ENCODE assay signal across 9 cellular contexts in the genomic region with DNA sequence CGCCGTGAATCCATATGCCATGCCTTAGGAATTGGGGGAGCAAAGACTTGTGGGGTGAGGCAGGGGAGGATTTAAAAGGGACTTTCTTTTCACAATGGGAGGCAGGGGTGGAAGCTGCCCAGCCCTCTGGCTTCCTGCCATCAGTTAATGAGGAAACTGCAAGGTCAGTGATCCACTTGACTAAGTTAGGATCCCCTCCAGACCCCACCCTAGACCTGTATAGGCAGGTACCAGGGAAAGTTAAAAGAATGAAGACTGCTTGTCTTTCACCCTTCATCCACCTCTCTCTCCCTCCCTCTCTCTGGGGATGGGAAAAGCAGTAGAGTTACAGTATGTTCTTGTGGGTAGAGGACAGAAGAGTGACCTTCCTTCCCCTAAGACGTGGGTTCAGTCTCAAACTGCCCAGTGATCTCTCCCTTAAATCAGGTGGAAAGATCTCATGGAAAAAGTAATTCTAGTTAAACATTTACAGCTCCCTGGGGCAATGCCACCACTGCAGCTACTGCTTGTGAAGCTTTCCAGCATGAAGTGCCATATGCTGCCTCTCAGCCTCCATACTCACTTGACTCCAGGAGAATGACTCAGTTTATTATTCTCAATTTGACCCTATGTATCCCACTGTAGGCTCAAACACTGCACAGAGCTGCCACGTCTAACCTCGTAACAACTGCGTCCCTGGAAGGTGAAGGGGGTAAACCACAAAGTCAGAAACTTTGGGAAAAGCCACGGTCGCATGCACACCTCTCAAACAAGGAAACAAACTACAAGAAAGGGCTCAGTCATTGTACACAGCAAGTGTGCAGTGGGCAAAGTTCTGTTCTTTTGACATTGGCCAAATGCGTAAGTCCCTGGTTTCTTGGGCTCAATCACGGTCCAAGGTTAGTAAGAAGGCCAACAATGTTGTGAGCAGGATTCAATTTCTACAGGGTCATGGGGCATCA. TPM values are rescaled to one million over a fixed set of nuclear protein-coding genes. Genes with fewer than 3 reads are reported as not detected.
DNase-seq lines count a peak whose midpoint lies in the region; FAIRE-seq and TF ChIP-seq lines count a peak whose summit lies in the region.
"Had no signal": no experiment of that assay in that cellular context is flagged by ENCODE, and none has a peak within 500 bp of the region (broad histone marks: within the 10 kb centered on the region; RNA-seq: fewer than 3 reads in every experiment).

No MANE protein-coding gene starts in this region.

- peak overlapping the region; percentile 90 to 97 for H3K27ac ChIP-seq in kidney (ENCODE audit: low read depth in 2 of 2, low read length in 2 of 2)
- no peak overlapping the region for H3K27ac ChIP-seq in subcutaneous abdominal adipose tissue (ENCODE audit: low read depth, low read length)

- no peak overlapping the region for H3K27ac Mint-ChIP-seq in activated CD4-positive, alpha-beta T cell treated with anti-CD3 and anti-CD28 coated beads, Interleukin-2, amount 10 ng/mL, durations not matched to agents 24 days and 14 days
- H3K27ac Mint-ChIP-seq in activated naive CD8-positive, alpha-beta T cell treated with anti-CD3 and anti-CD28 coated beads for 36 hours, result no peak overlapping the region

- no peak for FAIRE-seq in kidney (lab: Jason Lieb, UNC)
- FAIRE-seq: islet of Langerhans had no signal

- in situ Hi-C loops in GM13977 (cut with MboI; ENCODE audit: low pct_unique_long_range_greater_than_20kb, low sequenced_read_pairs, unreplicated experiment), result no loop called here

- intact Hi-C loops in activated CD4-positive, alpha-beta T cell treated with anti-CD3 and anti-CD28 coated beads, Interleukin-2, amount 10 ng/mL, durations not matched to agents 24 days and 14 days (cut with micrococcal nuclease), result loop anchor here (1.0 kb wide), 1 partner anchor 27 kb away; a partner anchor contains a TSS
- intact Hi-C loops in kidney (cut with DNase I), result no loop called here

- no peaks in the 10 kb centered on the region for H3K36me3 ChIP-seq in kidney (ENCODE audit: control insufficient read depth in 1 of 2, insufficient read depth in 2 of 2, low read length in 2 of 2)
- peaks cover 0 to 12% (median 3%) of the 10 kb centered on the region in 5 donors for H3K36me3 ChIP-seq in subcutaneous abdominal adipose tissue (ENCODE audit: control insufficient read depth in 5 of 5, insufficient read depth in 5 of 5, low read length in 5 of 5)

- peaks cover 16% of the 10 kb centered on the region for H3K4me1 Mint-ChIP-seq in activated CD4-positive, alpha-beta T cell treated with anti-CD3 and anti-CD28 coated beads, Interleukin-2, amount 10 ng/mL, durations not matched to agents 24 days and 14 days
- peaks cover 10% of the 10 kb centered on the region for H3K4me1 Mint-ChIP-seq in activated naive CD8-positive, alpha-beta T cell treated with anti-CD3 and anti-CD28 coated beads for 36 hours

- H3K9me3 ChIP-seq in kidney (ENCODE audit: control insufficient read depth in 1 of 2, low read length in 2 of 2) (no peaks in the 10 kb centered on the region), subcutaneous abdominal adipose tissue (ENCODE audit: control insufficient read depth in 5 of 5, low read length in 5 of 5) (no peaks in the 10 kb centered on the region)

- no peak for DNase-seq in activated CD4-positive, alpha-beta T cell treated with anti-CD3 and anti-CD28 coated beads, Interleukin-2, amount 10 ng/mL, durations not matched to agents 24 days and 14 days
- DNase-seq in activated CD4-positive, alpha-beta T cell treated with anti-CD3 and anti-CD28 coated beads for 48 hours, result no peak
- DNase-seq in activated naive CD8-positive, alpha-beta T cell treated with anti-CD3 and anti-CD28 coated beads for 36 hours, result no peak
- no peak for DNase-seq in kidney
- no peak for DNase-seq in GM13977 (ENCODE audit: low spot score)
- no peak for DNase-seq in GM03348 (ENCODE audit: low spot score)
- no peak for DNase-seq in NCI-H2107 treated with DMSO at 0.1 percent for 48 hours (lab: John Stamatoyannopoulos, UW; ENCODE audit: unreplicated experiment)

- H3K27me3 Mint-ChIP-seq in activated CD4-positive, alpha-beta T cell treated with anti-CD3 and anti-CD28 coated beads, Interleukin-2, amount 10 ng/mL, durations not matched to agents 24 days and 14 days, result peaks cover 12% of the 10 kb centered on the region
- H3K27me3 Mint-ChIP-seq in activated naive CD8-positive, alpha-beta T cell treated with anti-CD3 and anti-CD28 coated beads for 36 hours, result no peaks in the 10 kb centered on the region

- no peaks in the 10 kb centered on the region for H3K27me3 ChIP-seq in subcutaneous abdominal adipose tissue (ENCODE audit: control insufficient read depth in 5 of 5, insufficient read depth in 4 of 5, low read length in 5 of 5)

- peaks cover 3% of the 10 kb centered on the region for H3K9me3 Mint-ChIP-seq in activated CD4-positive, alpha-beta T cell treated with anti-CD3 and anti-CD28 coated beads, Interleukin-2, amount 10 ng/mL, durations not matched to agents 24 days and 14 days
- peaks cover 4% of the 10 kb centered on the region for H3K9me3 Mint-ChIP-seq in activated naive CD8-positive, alpha-beta T cell treated with anti-CD3 and anti-CD28 coated beads for 36 hours

- peaks cover 10% of the 10 kb centered on the region for H3K36me3 Mint-ChIP-seq in activated CD4-positive, alpha-beta T cell treated with anti-CD3 and anti-CD28 coated beads, Interleukin-2, amount 10 ng/mL, durations not matched to agents 24 days and 14 days (ENCODE audit: low read depth)
- H3K36me3 Mint-ChIP-seq in activated naive CD8-positive, alpha-beta T cell treated with anti-CD3 and anti-CD28 coated beads for 36 hours, result peaks cover 6% of the 10 kb centered on the region

- H3K4me3 ChIP-seq in kidney (ENCODE audit: low read length in 2 of 2), result peak overlapping the region; percentile 93 to 94
- H3K4me3 ChIP-seq in subcutaneous abdominal adipose tissue (ENCODE audit: low read depth in 1 of 5, low read length in 5 of 5), result peak overlapping the region; percentile 88 to 99 (median 98)

- TF ChIP-seq CTCF in kidney (IDR thresholded peaks at IDR 0.05; ENCODE audit: borderline replicate concordance, extremely low read depth, insufficient read depth) (no peak), GM13977 (IDR thresholded peaks at IDR 0.05; ENCODE audit: extremely low read depth, insufficient read depth, missing control alignments) (no peak)

- H3K9ac ChIP-seq in kidney (ENCODE audit: low read length in 2 of 2) (peak overlapping the region; percentile 95 to 97), subcutaneous abdominal adipose tissue (ENCODE audit: low read length in 5 of 5) (peak overlapping the region; percentile 75 to 100 (median 91))

- H3K4me3 Mint-ChIP-seq in activated CD4-positive, alpha-beta T cell treated with anti-CD3 and anti-CD28 coated beads, Interleukin-2, amount 10 ng/mL, durations not matched to agents 24 days and 14 days, result peak overlapping the region; percentile 95
- H3K4me3 Mint-ChIP-seq in activated naive CD8-positive, alpha-beta T cell treated with anti-CD3 and anti-CD28 coated beads for 36 hours, result peak overlapping the region; percentile 90

- H3K4me1 ChIP-seq in kidney (ENCODE audit: control insufficient read depth in 1 of 2, insufficient read depth in 1 of 2, low read depth in 1 of 2, low read length in 2 of 2), result peaks cover 13 to 21% of the 10 kb centered on the region in 2 donors
- peaks cover 8 to 23% (median 21%) of the 10 kb centered on the region in 5 donors for H3K4me1 ChIP-seq in subcutaneous abdominal adipose tissue (ENCODE audit: control insufficient read depth in 5 of 5, insufficient read depth in 5 of 5, low read length in 5 of 5)

RNA-seq across cellular contexts. Expression of a gene that starts 1.2 kb away (rescaled TPM):
- 50.4 and 50.7 TPM in 2 replicates for total RNA-seq in activated CD4-positive, alpha-beta T cell treated with anti-CD3 and anti-CD28 coated beads, Interleukin-2, amount 10 ng/mL, durations not matched to agents 24 days and 14 days
- 10 to 100 TPM; 42.0 to 42.2 TPM for total RNA-seq in activated naive CD8-positive, alpha-beta T cell treated with anti-CD3 and anti-CD28 coated beads for 36 hours
- total RNA-seq in kidney, result 144 TPM
- 656 TPM for polyA plus RNA-seq in kidney (ENCODE audit: insufficient read depth, low read depth, low replicate concordance)

RNA-seq across cellular contexts. Expression of a gene that starts 1.3 kb away (rescaled TPM):
- total RNA-seq in activated CD4-positive, alpha-beta T cell treated with anti-CD3 and anti-CD28 coated beads, Interleukin-2, amount 10 ng/mL, durations not matched to agents 24 days and 14 days, result not detected in 2 replicates
- total RNA-seq in activated naive CD8-positive, alpha-beta T cell treated with anti-CD3 and anti-CD28 coated beads for 36 hours, result not detected
- 0.60 TPM for total RNA-seq in kidney
- 0.95 TPM for polyA plus RNA-seq in kidney (ENCODE audit: insufficient read depth, low read depth, low replicate concordance)

RNA-seq across cellular contexts. Expression of a gene that starts 16.9 kb away (rescaled TPM):
- total RNA-seq in activated CD4-positive, alpha-beta T cell treated with anti-CD3 and anti-CD28 coated beads, Interleukin-2, amount 10 ng/mL, durations not matched to agents 24 days and 14 days, result 0.12 TPM in 2 replicates
- total RNA-seq in activated naive CD8-positive, alpha-beta T cell treated with anti-CD3 and anti-CD28 coated beads for 36 hours, result under 1 TPM; 0.25 to 0.26 TPM
- total RNA-seq in kidney, result 14.9 TPM
- polyA plus RNA-seq in kidney (ENCODE audit: insufficient read depth, low read depth, low replicate concordance), result 26.4 TPM

RNA-seq across cellular contexts. Expression of a gene that starts 24.1 kb away (rescaled TPM):
- 89.5 and 93.7 TPM in 2 replicates for total RNA-seq in activated CD4-positive, alpha-beta T cell treated with anti-CD3 and anti-CD28 coated beads, Interleukin-2, amount 10 ng/mL, durations not matched to agents 24 days and 14 days
- total RNA-seq in activated naive CD8-positive, alpha-beta T cell treated with anti-CD3 and anti-CD28 coated beads for 36 hours, result 10 to 100 TPM; 90.4 to 91.7 TPM
- 85.2 TPM for total RNA-seq in kidney
- 112 TPM for polyA plus RNA-seq in kidney (ENCODE audit: insufficient read depth, low read depth, low replicate concordance)

RNA-seq across cellular contexts. Expression of a gene that starts 26.7 kb away (rescaled TPM):
- 94.1 and 106 TPM in 2 replicates for total RNA-seq in activated CD4-positive, alpha-beta T cell treated with anti-CD3 and anti-CD28 coated beads, Interleukin-2, amount 10 ng/mL, durations not matched to agents 24 days and 14 days
- total RNA-seq in activated naive CD8-positive, alpha-beta T cell treated with anti-CD3 and anti-CD28 coated beads for 36 hours, result 10 to 100 TPM; 87.5 to 88.3 TPM
- 95.1 TPM for total RNA-seq in kidney
- 65.9 TPM for polyA plus RNA-seq in kidney (ENCODE audit: insufficient read depth, low read depth, low replicate concordance)

Comparison
In these comparisons a context has a peak if more than half of its experiments do, and no peak if none do; other contexts are left out.
1. RNA of a gene that starts 16.9 kb away (total RNA-seq): 14.9 TPM in kidney (single experiment); 0.25 to 0.26 TPM in activated naive CD8-positive, alpha-beta T cell treated with anti-CD3 and anti-CD28 coated beads for 36 hours and 0.12 TPM in activated CD4-positive, alpha-beta T cell treated with anti-CD3 and anti-CD28 coated beads, Interleukin-2, amount 10 ng/mL, durations not matched to agents 24 days and 14 days; every median in the first group is over 10 times any median in the second.